8 cellular contexts compared by ENCODE assay signal in genomic region chr4:173025131-173025530, GRCh38.
DNase-seq lines count a peak whose midpoint lies in the region; ATAC-seq, FAIRE-seq and TF ChIP-seq lines count a peak whose summit lies in the region.

No MANE protein-coding gene starts in this region.

- peaks cover 15% of the 10 kb centered on the region for H3K27me3 Mint-ChIP-seq in Caco-2 (ENCODE audit: insufficient read depth, unreplicated experiment)

- ATAC-seq in GM18870 (IDR thresholded peaks at IDR 0.05; ENCODE audit: unreplicated experiment) (peak; percentile 83), HG03039 (IDR thresholded peaks at IDR 0.05; ENCODE audit: unreplicated experiment) (peak; percentile 78), pancreas (peak; percentile 90 to 98 (median 96))

- peak; percentile 44 to 74 for DNase-seq in Caco-2
- peak; percentile 60 for DNase-seq in NCI-H2081 treated with DMSO at 0.1 percent for 48 hours (lab: John Stamatoyannopoulos, UW)
- DNase-seq in germinal center (ENCODE audit: low spot score) = peak; percentile 22
- peak in 3 of 6 donors; percentile 58 to 69 (median 62) for DNase-seq in pancreas
- no peak for DNase-seq in occipital lobe (lab: John Stamatoyannopoulos, UW)

- H3K27me3 ChIP-seq in Caco-2 (replicated peaks; ENCODE audit: control insufficient read depth, insufficient read depth, low read length) (0 out of 2 replicates have a peak, but pooled peaks cover 1% of the 10 kb centered on the region), pancreas (no peaks in the 10 kb centered on the region)

- H3K4me1 ChIP-seq in Caco-2 (no peaks in the 10 kb centered on the region), pancreas (no peaks in the 10 kb centered on the region)

- TF ChIP-seq CTCF in Caco-2 (IDR thresholded peaks at IDR 0.05; ENCODE audit: insufficient read depth in 1 of 2, low read depth in 1 of 2, low read length in 1 of 2, severe bottlenecking in 1 of 2, unreplicated experiment in 1 of 2) (peak; percentile 62 to 70), VCaP (conservative IDR thresholded peaks at IDR 0.05) (peak; percentile 84), pancreas (IDR thresholded peaks at IDR 0.05) (peak; percentile 44 to 69 (median 54))

- H3K4me3 Mint-ChIP-seq in Caco-2 (ENCODE audit: unreplicated experiment) = no peak overlapping the region

- no peaks in the 10 kb centered on the region for H3K4me1 Mint-ChIP-seq in Caco-2 (ENCODE audit: low read depth, unreplicated experiment)

- intact Hi-C loops in Caco-2 (cut with micrococcal nuclease; ENCODE audit: unreplicated experiment) (loop anchor here (1.0 to 2.0 kb wide), 4 partner anchors 146 to 276 kb away; no protein-coding TSS in a partner anchor), pancreas (cut with DNase I) (loop anchor here in 1 of 3 donors (5.0 kb wide), 2 partner anchors 137 to 227 kb away; no protein-coding TSS in a partner anchor)

- no peaks in the 10 kb centered on the region for H3K9me3 Mint-ChIP-seq in Caco-2 (ENCODE audit: unreplicated experiment)

- no peaks in the 10 kb centered on the region for H3K36me3 Mint-ChIP-seq in Caco-2 (ENCODE audit: insufficient read depth, unreplicated experiment)

- no peak overlapping the region for H3K27ac Mint-ChIP-seq in Caco-2 (ENCODE audit: unreplicated experiment)

- H3K27ac ChIP-seq in VCaP (no peak overlapping the region), pancreas (no peak overlapping the region)

- POLR2A ChIA-PET in Caco-2 (lab: Charles Lee) = no interaction called here

- BruUV-seq in Caco-2 (replicated peaks; lab: Mats Ljungman, UMichigan) = no TSS peak

- H3K9me3 ChIP-seq in Caco-2 (no peaks in the 10 kb centered on the region), pancreas (no peaks in the 10 kb centered on the region)

- H3K4me3 ChIP-seq in Caco-2 (ENCODE audit: low read depth, low read length) = no peak overlapping the region
- H3K4me3 ChIP-seq in pancreas = no peak overlapping the region

- CTCF ChIA-PET in Caco-2 (lab: Charles Lee) = interaction anchor here (0.5 to 1.0 kb wide), 4 partner anchors 96 to 346 kb away, joined by 3 to 7 read pairs (median 4); partner anchors contain the start of gene SAP30

- WGBS in pancreas, 2 donors = 100% methylated on average over 1 of the region's 1 CpG

- peak; percentile 56 for FAIRE-seq in pancreas (lab: Jason Lieb, UNC)

- H3K36me3 ChIP-seq in Caco-2 (ENCODE audit: control insufficient read depth, insufficient read depth, low read length) = no peaks in the 10 kb centered on the region
- no peaks in the 10 kb centered on the region for H3K36me3 ChIP-seq in pancreas
